In the genomic region with DNA sequence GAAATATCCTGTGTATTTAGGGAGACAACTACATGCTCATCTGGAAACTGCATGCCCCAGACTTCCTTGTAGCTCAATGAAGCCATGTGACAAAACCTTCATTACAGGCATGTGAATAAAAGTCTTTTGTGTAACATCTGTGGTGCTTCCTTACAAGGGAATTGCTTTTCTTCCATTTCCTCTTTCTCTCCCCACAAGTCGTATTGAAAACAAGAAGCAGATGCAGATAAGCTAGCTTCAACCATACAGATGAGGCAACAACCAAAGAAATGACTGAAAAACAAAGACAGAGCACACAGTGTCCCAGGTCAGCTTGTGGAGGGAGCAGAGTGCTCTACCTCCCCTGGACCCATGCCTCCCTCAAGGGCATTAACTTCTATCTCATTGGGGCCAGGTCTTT, we compare ENCODE assay signal across 10 cellular contexts.
DNase-seq lines count a peak whose midpoint lies in the region; ATAC-seq and TF ChIP-seq lines count a peak whose summit lies in the region.
"Had no signal": no experiment of that assay in that cellular context is flagged by ENCODE, and none has a peak within 500 bp of the region (broad histone marks: within the 10 kb centered on the region; RNA-seq: fewer than 3 reads in every experiment).

No MANE protein-coding gene starts in this region.

- no peak for TF ChIP-seq CTCF in osteoblast (IDR thresholded peaks at IDR 0.05; ENCODE audit: extremely low read depth, low read depth, low read length)
- TF ChIP-seq CTCF in GM10266 (IDR thresholded peaks at IDR 0.05; ENCODE audit: control insufficient read depth, insufficient read depth, low read depth, missing control alignments) = no peak

- H3K79me2 ChIP-seq in osteoblast (ENCODE audit: insufficient read depth, low read length) = no peaks in the 10 kb centered on the region
- no peaks in the 10 kb centered on the region for H3K79me2 ChIP-seq in GM23248 (ENCODE audit: insufficient read depth)

- no peak overlapping the region for H3K9ac ChIP-seq in adipocyte (ENCODE audit: low read length)
- H3K9ac ChIP-seq in GM23248 = no peak overlapping the region

- 0 to 8% methylated on average over 1 of the region's 1 CpG for WGBS in GM23248 (ENCODE audit: low coverage in 1 of 2, low lambda C conversion rate in 2 of 2, missing lambda C conversion rate in 2 of 2), 2 experiments

- H2AFZ ChIP-seq in osteoblast (ENCODE audit: low read length) = no peak overlapping the region
- H2AFZ ChIP-seq in GM23248 = no peak overlapping the region

- H3K36me3 ChIP-seq in adipocyte (ENCODE audit: control insufficient read depth, insufficient read depth, low read length, severe bottlenecking) = no peaks in the 10 kb centered on the region
- H3K36me3 ChIP-seq in osteoblast (ENCODE audit: insufficient read depth, low read length) = no peaks in the 10 kb centered on the region
- no peaks in the 10 kb centered on the region for H3K36me3 ChIP-seq in GM23248 (ENCODE audit: low read depth)

- no peak overlapping the region for H3K4me3 ChIP-seq in adipocyte (ENCODE audit: low read length)
- H3K4me3 ChIP-seq in osteoblast (ENCODE audit: insufficient read depth, low read length) = no peak overlapping the region
- H3K4me3 ChIP-seq in GM23248 = no peak overlapping the region

- no peaks in the 10 kb centered on the region for H3K27me3 ChIP-seq in adipocyte (replicated peaks; ENCODE audit: control insufficient read depth, insufficient read depth, low read length)
- H3K27me3 ChIP-seq in osteoblast (ENCODE audit: insufficient read depth, low read length) = no peaks in the 10 kb centered on the region
- H3K27me3 ChIP-seq in GM23248 (replicated peaks; ENCODE audit: insufficient read depth) = peaks cover 18% of the 10 kb centered on the region

- ATAC-seq in GM18517 (IDR thresholded peaks at IDR 0.05; ENCODE audit: unreplicated experiment) (peak; percentile 67), HG03457 (IDR thresholded peaks at IDR 0.05; ENCODE audit: unreplicated experiment) (peak; percentile 59)

- in situ Hi-C loops in GM23248 (cut with MboI) = no loop called here

- H3K9me3 ChIP-seq in adipocyte (ENCODE audit: control insufficient read depth, low read length) (no peaks in the 10 kb centered on the region), osteoblast (ENCODE audit: low read depth, low read length) (no peaks in the 10 kb centered on the region), GM23248 (ENCODE audit: low read depth) (no peaks in the 10 kb centered on the region)
- H3K9me3 ChIP-seq: Caco-2 had no signal

- H3K27ac ChIP-seq in osteoblast (ENCODE audit: low read depth, low read length) (no peak overlapping the region), GM23248 (no peak overlapping the region)

- H3K4me2 ChIP-seq in osteoblast (ENCODE audit: insufficient read depth, low read length) (no peak overlapping the region), GM23248 (ENCODE audit: unreplicated experiment) (no peak overlapping the region)

- DNase-seq in adipocyte (ENCODE audit: low read depth) (peak; percentile 51), osteoblast (ENCODE audit: insufficient read length, low spot score, missing footprints) (peak; percentile 74), GM23248 (no peak), DMS 273 treated with DMSO at 0.1 percent for 48 hours (lab: John Stamatoyannopoulos, UW) (no peak), NCI-H510A treated with DMSO at 0.1 percent for 48 hours (lab: John Stamatoyannopoulos, UW) (no peak), GM10266 (ENCODE audit: extremely low spot score) (no peak)
- DNase-seq: Caco-2, T1000 had no signal

- H3K4me1 ChIP-seq in adipocyte (ENCODE audit: control insufficient read depth, insufficient read depth, low read length) (peaks cover 8% of the 10 kb centered on the region), osteoblast (ENCODE audit: insufficient read depth, low read length) (no peaks in the 10 kb centered on the region), GM23248 (ENCODE audit: insufficient read depth) (no peaks in the 10 kb centered on the region)
- H3K4me1 ChIP-seq: Caco-2 had no signal

- H3K9me2 ChIP-seq in GM23248 (ENCODE audit: insufficient read depth) = no peaks in the 10 kb centered on the region

- H4K20me1 ChIP-seq in osteoblast (ENCODE audit: insufficient read depth, low read length) (no peaks in the 10 kb centered on the region), GM23248 (ENCODE audit: insufficient read depth) (no peaks in the 10 kb centered on the region; the same call in 1 of the 2 replicates)

- no peaks in the 10 kb centered on the region for H3F3A ChIP-seq in GM23248 (ENCODE audit: insufficient read depth)

Comparison
In these comparisons a context has a peak if more than half of its experiments do, and no peak if none do; other contexts are left out.
1. DNase-seq: peak in adipocyte (single experiment) and osteoblast (single experiment); none in GM23248 (single experiment), DMS 273 treated with DMSO at 0.1 percent for 48 hours (single experiment), NCI-H510A treated with DMSO at 0.1 percent for 48 hours (single experiment) and GM10266 (single experiment).